ENCODE assay signal across 9 cellular contexts in the genomic region with DNA sequence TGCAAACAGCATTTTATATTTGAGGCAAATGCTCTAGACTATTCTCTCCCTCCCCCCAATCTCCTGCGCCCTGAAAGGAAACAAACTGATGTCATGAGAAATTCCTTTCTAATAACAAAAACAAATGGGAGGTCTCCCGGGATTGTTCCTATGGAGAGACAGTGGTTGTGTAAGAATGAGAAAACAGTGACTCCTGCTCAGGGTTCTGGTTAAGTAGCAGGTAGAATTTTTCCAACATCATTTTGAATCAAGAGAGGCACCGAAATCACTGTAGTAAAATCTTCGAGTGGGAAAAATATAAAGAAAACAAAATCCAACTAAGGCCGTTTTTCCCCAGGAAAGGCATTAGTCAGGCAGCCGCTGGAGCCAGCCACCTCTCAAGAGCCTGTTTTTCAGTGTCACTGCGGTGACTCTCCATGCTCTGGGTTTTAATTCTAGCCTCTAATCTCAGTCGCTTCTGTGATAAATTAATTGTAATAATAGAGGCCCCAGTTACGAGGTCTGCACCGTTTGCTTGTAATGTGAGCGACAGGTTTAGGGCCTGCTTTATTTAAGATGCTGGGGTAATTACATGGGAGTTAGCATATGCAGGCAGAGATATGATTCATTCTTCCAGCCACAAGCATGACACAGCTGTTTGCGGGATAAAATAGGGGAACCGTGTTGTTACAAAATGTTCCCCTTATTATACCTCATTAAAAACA.
DNase-seq lines count a peak whose midpoint lies in the region; ATAC-seq and TF ChIP-seq lines count a peak whose summit lies in the region.
"Had no signal": no experiment of that assay in that cellular context is flagged by ENCODE, and none has a peak within 500 bp of the region (broad histone marks: within the 10 kb centered on the region; RNA-seq: fewer than 3 reads in every experiment).

No MANE protein-coding gene starts in this region.

- H3K27me3 ChIP-seq in naive thymus-derived CD4-positive, alpha-beta T cell (ENCODE audit: control insufficient read depth in 2 of 2, insufficient read depth in 2 of 2, low read length in 2 of 2), result no peaks in the 10 kb centered on the region

- no peak overlapping the region for H3K27ac ChIP-seq in naive thymus-derived CD4-positive, alpha-beta T cell (ENCODE audit: low read depth, low read length)

- intact Hi-C loops in naive thymus-derived CD4-positive, alpha-beta T cell (cut with micrococcal nuclease), result no loop called here

- H3K9me3 Mint-ChIP-seq in naive thymus-derived CD4-positive, alpha-beta T cell, result peaks cover 0 to 5% (median 0%) of the 10 kb centered on the region in 11 donors
- H3K9me3 Mint-ChIP-seq: activated naive CD4-positive, alpha-beta T cell treated with anti-CD3 and anti-CD28 coated beads, Interleukin-2, amount 50 U/mL, for 24 hours had no signal

- H3K36me3 Mint-ChIP-seq in naive thymus-derived CD4-positive, alpha-beta T cell, result peaks cover 0 to 3% (median 0%) of the 10 kb centered on the region in 5 donors
- H3K36me3 Mint-ChIP-seq: activated naive CD4-positive, alpha-beta T cell treated with anti-CD3 and anti-CD28 coated beads, Interleukin-2, amount 50 U/mL, for 24 hours had no signal

- H3K4me1 Mint-ChIP-seq in naive thymus-derived CD4-positive, alpha-beta T cell, result peaks cover 0 to 3% (median 0%) of the 10 kb centered on the region in 7 donors
- H3K4me1 Mint-ChIP-seq: activated naive CD4-positive, alpha-beta T cell treated with anti-CD3 and anti-CD28 coated beads, Interleukin-2, amount 50 U/mL, for 24 hours had no signal

- H3K4me3 Mint-ChIP-seq in naive thymus-derived CD4-positive, alpha-beta T cell, result no peak overlapping the region
- H3K4me3 Mint-ChIP-seq: activated naive CD4-positive, alpha-beta T cell treated with anti-CD3 and anti-CD28 coated beads, Interleukin-2, amount 50 U/mL, for 24 hours had no signal

- H3K9me3 ChIP-seq in naive thymus-derived CD4-positive, alpha-beta T cell (ENCODE audit: control insufficient read depth in 2 of 3, low read length in 3 of 3), result no peaks in the 10 kb centered on the region

- H3K4me1 ChIP-seq in naive thymus-derived CD4-positive, alpha-beta T cell (ENCODE audit: control insufficient read depth in 2 of 2, insufficient read depth in 2 of 2, low read length in 2 of 2), result no peaks in the 10 kb centered on the region

- CTCF ChIA-PET in naive thymus-derived CD4-positive, alpha-beta T cell (lab: Charles Lee), result no interaction called here

- H3K27me3 Mint-ChIP-seq in naive thymus-derived CD4-positive, alpha-beta T cell, result peaks cover 15 to 38% (median 29%) of the 10 kb centered on the region in 5 donors

- no peak for TF ChIP-seq CTCF in cardiac fibroblast (IDR thresholded peaks at IDR 0.05; ENCODE audit: low read depth, low read length)

- ATAC-seq in naive thymus-derived CD4-positive, alpha-beta T cell, result peak; percentile 89
- ATAC-seq in GM21786 (IDR thresholded peaks at IDR 0.05; ENCODE audit: unreplicated experiment), result no peak
- no peak for ATAC-seq in HG03097 (IDR thresholded peaks at IDR 0.05; ENCODE audit: low FRiP score, unreplicated experiment)

- no peaks in the 10 kb centered on the region for H3K36me3 ChIP-seq in naive thymus-derived CD4-positive, alpha-beta T cell (ENCODE audit: control insufficient read depth in 2 of 3, insufficient read depth in 3 of 3, low read length in 3 of 3)

- H3K27ac Mint-ChIP-seq in naive thymus-derived CD4-positive, alpha-beta T cell, result no peak overlapping the region
- H3K27ac Mint-ChIP-seq: activated naive CD4-positive, alpha-beta T cell treated with anti-CD3 and anti-CD28 coated beads, Interleukin-2, amount 50 U/mL, for 24 hours had no signal

- peak overlapping the region in 1 of 2 donors; percentile 28 for H3K4me3 ChIP-seq in cardiac fibroblast (replicated peaks in 1 of 2; ENCODE audit: low read depth in 2 of 2, low read length in 2 of 2)
- no peak overlapping the region for H3K4me3 ChIP-seq in naive thymus-derived CD4-positive, alpha-beta T cell (ENCODE audit: low read length)

- DNase-seq in EH (ENCODE audit: low read depth), result peak; percentile 79
- peak; percentile 42 to 76 for DNase-seq in NCI-H2081 (lab: John Stamatoyannopoulos, UW)
- DNase-seq in cardiac fibroblast (ENCODE audit: low read depth in 2 of 2), result peak; percentile 89 to 98
- DNase-seq in naive thymus-derived CD4-positive, alpha-beta T cell, result no peak
- no peak for DNase-seq in epidermal melanocyte (ENCODE audit: insufficient read length, low spot score)
- DNase-seq in DMS79 (lab: John Stamatoyannopoulos, UW), result no peak

- POLR2A ChIA-PET in naive thymus-derived CD4-positive, alpha-beta T cell (lab: Charles Lee), result no interaction called here

Comparison
In these comparisons a context has a peak if more than half of its experiments do, and no peak if none do; other contexts are left out.
1. DNase-seq: peak in EH (single experiment), NCI-H2081 (2 of 2) and cardiac fibroblast (2 of 2); none in naive thymus-derived CD4-positive, alpha-beta T cell (0 of 9), epidermal melanocyte (single experiment) and DMS79 (single experiment).